ENCODE assay signal across 1 cellular context in genomic region chr17:8144401-8145295, GRCh38.
TF ChIP-seq lines count a peak whose summit lies in the region.

No MANE protein-coding gene starts in this region.

TF ChIP-seq in IMR-90, 13 proteins besides CTCF, POLR2A, EP300 and RAD21:
- TF ChIP-seq FOS (IDR thresholded peaks at IDR 0.05; ENCODE audit: low read depth, low read length) (no peak), RCOR1 (IDR thresholded peaks at IDR 0.05; ENCODE audit: insufficient replicate concordance, low read length) (no peak), USF2 (IDR thresholded peaks at IDR 0.05; ENCODE audit: low read depth, low read length) (no peak), MXI1 (IDR thresholded peaks at IDR 0.05; ENCODE audit: borderline replicate concordance, low read depth, low read length) (no peak)
